In the genomic region with DNA sequence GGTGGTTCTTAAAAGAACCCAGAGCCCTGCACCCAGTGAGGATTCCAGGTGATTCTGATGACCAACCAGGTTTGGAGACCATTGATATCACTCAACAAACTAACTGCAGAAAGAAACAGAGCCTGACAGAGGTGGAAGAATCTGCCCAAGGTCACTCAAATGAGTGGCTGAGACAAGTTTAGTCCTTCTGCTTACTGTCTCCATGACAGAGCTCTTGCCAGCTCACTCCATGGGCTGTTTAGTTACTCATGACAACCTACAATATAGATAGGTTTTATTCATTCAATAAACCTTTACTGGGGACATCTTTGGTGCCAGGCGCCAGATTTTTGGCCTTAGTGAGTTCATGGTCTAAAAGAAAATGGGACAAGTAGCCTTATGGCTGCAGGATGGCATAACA, we compare ENCODE assay signal across 28 cellular contexts.
"Had no signal": no experiment of that assay in that cellular context is flagged by ENCODE, and none has a peak within 500 bp of the region (broad histone marks: within the 10 kb centered on the region; RNA-seq: fewer than 3 reads in every experiment).

No MANE protein-coding gene starts in this region.

- H3K4me1 Mint-ChIP-seq: naive thymus-derived CD4-positive, alpha-beta T cell; natural killer cell; stimulated activated effector memory CD8-positive, alpha-beta T cell treated with anti-CD3 and anti-CD28 coated beads, Interleukin-12 subunit alpha, Interleukin-12 subunit beta, amount 100 ng/mL, for 72 hours; stimulated activated naive B cell treated with anti-CD40 and anti-IgM and Interleukin-4, amounts not matched to agents 10 μg/mL and 1 μg/mL and 100 μg/mL, for 72 hours had no signal

- H3K4me3 ChIP-seq: neural progenitor cell, ovary, psoas muscle, right lobe of liver, sigmoid colon, stomach, thoracic aorta, thyroid gland, tibial nerve, upper lobe of left lung, vagina had no signal

- H3K27me3 ChIP-seq: neural progenitor cell, ovary, right lobe of liver, sigmoid colon, stomach, tibial nerve, upper lobe of left lung, vagina had no signal

- H3K9me3 Mint-ChIP-seq: nephron; neural progenitor cell; stimulated activated effector memory CD8-positive, alpha-beta T cell treated with anti-CD3 and anti-CD28 coated beads, Interleukin-12 subunit alpha, Interleukin-12 subunit beta, amount 100 ng/mL, for 72 hours; stimulated activated naive B cell treated with anti-CD40 and anti-IgM and Interleukin-4, amounts not matched to agents 10 μg/mL and 1 μg/mL and 100 μg/mL, for 72 hours had no signal

- H3K4me1 ChIP-seq: parathyroid adenoma, psoas muscle, right lobe of liver, stomach, tibial nerve, upper lobe of left lung, vagina had no signal

- H3K27ac ChIP-seq: neural progenitor cell, ovary, parathyroid adenoma, psoas muscle, right lobe of liver, stomach, thoracic aorta, thyroid gland, tibial nerve, upper lobe of left lung, vagina had no signal

- H3K36me3 Mint-ChIP-seq: natural killer cell; stimulated activated effector memory CD8-positive, alpha-beta T cell treated with anti-CD3 and anti-CD28 coated beads, Interleukin-12 subunit alpha, Interleukin-12 subunit beta, amount 100 ng/mL, for 72 hours had no signal

- H3K36me3 ChIP-seq: neural progenitor cell, ovary, right lobe of liver, sigmoid colon, thoracic aorta, thyroid gland, upper lobe of left lung, vagina had no signal

- H3K27me3 Mint-ChIP-seq: naive thymus-derived CD4-positive, alpha-beta T cell; progenitor cell of endocrine pancreas; stimulated activated naive B cell treated with anti-CD40 and anti-IgM and Interleukin-4, amounts not matched to agents 10 μg/mL and 1 μg/mL and 100 μg/mL, for 72 hours; stimulated activated naive CD8-positive, alpha-beta T cell treated with anti-CD3 and anti-CD28 coated beads, Interleukin-15, Interleukin-2, amounts not matched to agents 100 ng/mL and 50 ng/mL, for 24 hours had no signal

- ATAC-seq: naive thymus-derived CD4-positive, alpha-beta T cell; natural killer cell; psoas muscle; stimulated activated effector memory CD8-positive, alpha-beta T cell treated with anti-CD3 and anti-CD28 coated beads, Interleukin-12 subunit alpha, Interleukin-12 subunit beta, amount 100 ng/mL, for 72 hours; stimulated activated naive B cell treated with anti-CD40 and anti-IgM and Interleukin-4, amounts not matched to agents 10 μg/mL and 1 μg/mL and 100 μg/mL, for 72 hours had no signal

- H3K4me3 Mint-ChIP-seq: naive thymus-derived CD4-positive, alpha-beta T cell; natural killer cell; nephron; neural progenitor cell; stimulated activated effector memory CD8-positive, alpha-beta T cell treated with anti-CD3 and anti-CD28 coated beads, Interleukin-12 subunit alpha, Interleukin-12 subunit beta, amount 100 ng/mL, for 72 hours; stimulated activated naive B cell treated with anti-CD40 and anti-IgM and Interleukin-4, amounts not matched to agents 10 μg/mL and 1 μg/mL and 100 μg/mL, for 72 hours; stimulated activated naive CD8-positive, alpha-beta T cell treated with anti-CD3 and anti-CD28 coated beads, Interleukin-15, Interleukin-2, amounts not matched to agents 100 ng/mL and 50 ng/mL, for 24 hours had no signal

- H3K27ac Mint-ChIP-seq: naive thymus-derived CD4-positive, alpha-beta T cell; natural killer cell; neural progenitor cell; progenitor cell of endocrine pancreas; stimulated activated effector memory CD8-positive, alpha-beta T cell treated with anti-CD3 and anti-CD28 coated beads, Interleukin-12 subunit alpha, Interleukin-12 subunit beta, amount 100 ng/mL, for 72 hours; stimulated activated naive B cell treated with anti-CD40 and anti-IgM and Interleukin-4, amounts not matched to agents 10 μg/mL and 1 μg/mL and 100 μg/mL, for 72 hours; stimulated activated naive CD8-positive, alpha-beta T cell treated with anti-CD3 and anti-CD28 coated beads, Interleukin-15, Interleukin-2, amounts not matched to agents 100 ng/mL and 50 ng/mL, for 24 hours had no signal

- DNase-seq: naive thymus-derived CD4-positive, alpha-beta T cell; natural killer cell; occipital lobe; ovary; posterior cingulate gyrus; psoas muscle; right lobe of liver; sigmoid colon; small intestine; stimulated activated CD4-positive, alpha-beta T cell treated with anti-CD3 and anti-CD28 coated beads, Interleukin-15, amount 100 ng/mL, for 24 hours; stimulated activated CD4-positive, alpha-beta T cell treated with anti-CD3 and anti-CD28 coated beads, Interleukin-2, amount 100 ng/mL, for 24 hours; stimulated activated CD4-positive, alpha-beta T cell treated with anti-CD3 and anti-CD28 coated beads, Interleukin-2, amount 100 ng/mL, for 48 hours; stimulated activated CD4-positive, alpha-beta T cell treated with anti-CD3 and anti-CD28 coated beads, Interleukin-4, amount 100 ng/mL, for 24 hours; stimulated activated naive B cell treated with anti-CD40 and anti-IgM and Interleukin-4, amounts not matched to agents 10 μg/mL and 1 μg/mL and 100 μg/mL, for 72 hours; stimulated activated naive CD4-positive, alpha-beta T cell treated with Interleukin-2 at 50 U/mL for 16 hours; stomach; thyroid gland; trophoblast cell; upper lobe of left lung had no signal

- H3K9me3 ChIP-seq: ovary, psoas muscle, right lobe of liver, sigmoid colon, stomach, thoracic aorta, thyroid gland, tibial nerve, upper lobe of left lung, vagina had no signal
